In genomic region chr2:126403039-126403666, GRCh38 we compare ENCODE assay signal across 24 cellular contexts.
DNase-seq lines count a peak whose midpoint lies in the region; ATAC-seq, FAIRE-seq and TF ChIP-seq lines count a peak whose summit lies in the region.
"Had no signal": no experiment of that assay in that cellular context is flagged by ENCODE, and none has a peak within 500 bp of the region (broad histone marks: within the 10 kb centered on the region; RNA-seq: fewer than 3 reads in every experiment).

No MANE protein-coding gene starts in this region.

- TF ChIP-seq POLR2A in IMR-90 (IDR thresholded peaks at IDR 0.05; ENCODE audit: low read depth, low read length) = no peak
- TF ChIP-seq POLR2A in body of pancreas (IDR thresholded peaks at IDR 0.05) = no peak

- no peak overlapping the region for H4K8ac ChIP-seq in IMR-90 (ENCODE audit: low read depth in 2 of 2, low read length in 2 of 2)

- no peak overlapping the region for H4K91ac ChIP-seq in IMR-90 (ENCODE audit: insufficient read depth, low read depth, low read length)

- TF ChIP-seq CTCF in IMR-90 (conservative IDR thresholded peaks at IDR 0.05; ENCODE audit: low read depth, low read length) = no peak
- no peak for TF ChIP-seq CTCF in body of pancreas (IDR thresholded peaks at IDR 0.05)
- TF ChIP-seq CTCF in pancreas (IDR thresholded peaks at IDR 0.05) = no peak
- TF ChIP-seq CTCF in GM13977 (IDR thresholded peaks at IDR 0.05; ENCODE audit: extremely low read depth, insufficient read depth, missing control alignments) = no peak

- H2AK5ac ChIP-seq in IMR-90 (ENCODE audit: low read depth, low read length) = no peak overlapping the region

- in situ Hi-C loops in IMR-90 (cut with MboI; ENCODE audit: low sequenced_read_pairs) = no loop called here
- in situ Hi-C loops in GM13977 (cut with MboI; ENCODE audit: low pct_unique_long_range_greater_than_20kb, low sequenced_read_pairs, unreplicated experiment) = no loop called here

- H3K4me3 ChIP-seq in IMR-90 (ENCODE audit: insufficient read depth, low read depth, low read length) (no peak overlapping the region), body of pancreas (no peak overlapping the region), pancreas (no peak overlapping the region)
- H3K4me3 ChIP-seq: A549; BLaER1 treated with 17β-estradiol and CSF1 and Interleukin-3, amounts not matched to agents 10 nM and 100 nM had no signal

- no peak for DNase-seq in IMR-90
- no peak for DNase-seq in body of pancreas
- peak in 1 of 6 donors; percentile 30 for DNase-seq in pancreas
- no peak for DNase-seq in stimulated activated naive B cell treated with anti-CD40 and anti-IgM and Interleukin-4, amounts not matched to agents 10 μg/mL and 1 μg/mL and 100 μg/mL, for 72 hours
- no peak for DNase-seq in GM13977 (ENCODE audit: low spot score)
- no peak for DNase-seq in activated naive CD4-positive, alpha-beta T cell treated with anti-CD3 and anti-CD28 coated beads, Interleukin-2, amount 10 ng/mL, durations not matched to agents 7 days and 5 days
- DNase-seq: AML-193; Caco-2; Calu3; CD4-positive, alpha-beta T cell; CD8-positive, alpha-beta T cell; DMS79 treated with DMSO at 0.1 percent for 48 hours; GF-D8 had no signal

- H3K36me3 Mint-ChIP-seq in stimulated activated naive B cell treated with anti-CD40 and anti-IgM and Interleukin-4, amounts not matched to agents 10 μg/mL and 1 μg/mL and 100 μg/mL, for 72 hours = no peaks in the 10 kb centered on the region
- H3K36me3 Mint-ChIP-seq in activated naive CD4-positive, alpha-beta T cell treated with anti-CD3 and anti-CD28 coated beads, Interleukin-2, amount 10 ng/mL, durations not matched to agents 7 days and 5 days = no peaks in the 10 kb centered on the region
- H3K36me3 Mint-ChIP-seq: CD8-positive, alpha-beta T cell had no signal

- dilution Hi-C loops in IMR-90 (cut with HindIII; ENCODE audit: low sequenced_read_pairs, unreplicated experiment) = no loop called here

- no peak overlapping the region for H3K56ac ChIP-seq in IMR-90 (ENCODE audit: extremely low read depth, insufficient read depth, low read length)

- H3K27me3 ChIP-seq in IMR-90 (ENCODE audit: control insufficient read depth, insufficient read depth, low read length) (no peaks in the 10 kb centered on the region), body of pancreas (no peaks in the 10 kb centered on the region), pancreas (no peaks in the 10 kb centered on the region)
- H3K27me3 ChIP-seq: BLaER1 treated with 17β-estradiol and CSF1 and Interleukin-3, amounts not matched to agents 10 nM and 100 nM had no signal

- no peaks in the 10 kb centered on the region for H3K9me3 Mint-ChIP-seq in stimulated activated naive B cell treated with anti-CD40 and anti-IgM and Interleukin-4, amounts not matched to agents 10 μg/mL and 1 μg/mL and 100 μg/mL, for 72 hours
- H3K9me3 Mint-ChIP-seq in activated naive CD4-positive, alpha-beta T cell treated with anti-CD3 and anti-CD28 coated beads, Interleukin-2, amount 10 ng/mL, durations not matched to agents 7 days and 5 days = no peaks in the 10 kb centered on the region
- H3K9me3 Mint-ChIP-seq: CD4-positive, alpha-beta T cell; CD8-positive, alpha-beta T cell had no signal

- H3K27me3 Mint-ChIP-seq in stimulated activated naive B cell treated with anti-CD40 and anti-IgM and Interleukin-4, amounts not matched to agents 10 μg/mL and 1 μg/mL and 100 μg/mL, for 72 hours = peaks cover 9 to 16% of the 10 kb centered on the region in 2 donors
- H3K27me3 Mint-ChIP-seq in activated naive CD4-positive, alpha-beta T cell treated with anti-CD3 and anti-CD28 coated beads, Interleukin-2, amount 10 ng/mL, durations not matched to agents 7 days and 5 days = peaks cover 12% of the 10 kb centered on the region

- no peak overlapping the region for H3K4ac ChIP-seq in IMR-90 (ENCODE audit: low read depth, low read length)

- ATAC-seq in IMR-90 (ENCODE audit: low read depth) (no peak), body of pancreas (peak; percentile 48), pancreas (peak in 3 of 4 donors; percentile 38 to 77 (median 68)), HG02642 (IDR thresholded peaks at IDR 0.05; ENCODE audit: poor library complexity, unreplicated experiment) (no peak)
- ATAC-seq in stimulated activated naive B cell treated with anti-CD40 and anti-IgM and Interleukin-4, amounts not matched to agents 10 μg/mL and 1 μg/mL and 100 μg/mL, for 72 hours (replicated peaks) = no peak
- ATAC-seq: A549; CD8-positive, alpha-beta T cell had no signal

- no peak overlapping the region for H2BK120ac ChIP-seq in IMR-90 (ENCODE audit: low read depth, low read length)

- POLR2A ChIA-PET in IMR-90 (lab: Charles Lee; ENCODE audit: unreplicated experiment) = no interaction called here

- CTCF ChIA-PET in IMR-90 (lab: Yijun Ruan, JAX) = no interaction called here
- CTCF ChIA-PET in activated naive CD4-positive, alpha-beta T cell treated with anti-CD3 and anti-CD28 coated beads, Interleukin-2, amount 10 ng/mL, durations not matched to agents 7 days and 5 days (lab: Charles Lee) = no interaction called here

- FAIRE-seq in pancreas (lab: Jason Lieb, UNC) = no peak
- FAIRE-seq: A549, D721Med, G401.6, GM12891, GM18507, GM19239 had no signal

- H4K5ac ChIP-seq in IMR-90 (ENCODE audit: low read depth, low read length) = no peak overlapping the region

- no peaks in the 10 kb centered on the region for H3K9me1 ChIP-seq in IMR-90 (ENCODE audit: insufficient read depth, low read length)

- TF ChIP-seq RAD21 in IMR-90 (IDR thresholded peaks at IDR 0.05; ENCODE audit: low read length) = no peak

- H3K9ac ChIP-seq in IMR-90 (ENCODE audit: low read depth, low read length) = no peak overlapping the region
- H3K9ac ChIP-seq: BLaER1 treated with 17β-estradiol and CSF1 and Interleukin-3, amounts not matched to agents 10 nM and 100 nM had no signal

- no peak overlapping the region for H2BK20ac ChIP-seq in IMR-90 (ENCODE audit: low read depth, low read length)

- H3K18ac ChIP-seq in IMR-90 (ENCODE audit: low read depth, low read length) = no peak overlapping the region

- H2BK5ac ChIP-seq in IMR-90 (ENCODE audit: low read depth, low read length, poor library complexity, severe bottlenecking) = no peak overlapping the region

- intact Hi-C loops in IMR-90 (cut with micrococcal nuclease) = no loop called here
- intact Hi-C loops in body of pancreas (cut with DNase I) = no loop called here
- intact Hi-C loops in pancreas (cut with DNase I) = no loop called here

- no peak overlapping the region for H3K4me2 ChIP-seq in IMR-90 (ENCODE audit: low read depth, low read length)
- H3K4me2 ChIP-seq: A549; BLaER1 treated with 17β-estradiol and CSF1 and Interleukin-3, amounts not matched to agents 10 nM and 100 nM had no signal

- H3K27ac ChIP-seq in IMR-90 (ENCODE audit: insufficient read depth, low read length) (no peak overlapping the region), body of pancreas (peak overlapping the region in 3 of 4 donors; percentile 1 to 23 (median 16)), pancreas (peak overlapping the region in 2 of 4 donors; percentile 1 to 53)
- H3K27ac ChIP-seq: 22Rv1; A549; BLaER1 treated with 17β-estradiol and CSF1 and Interleukin-3, amounts not matched to agents 10 nM and 100 nM; C4-2B had no signal

- peak overlapping the region; percentile 26 for H2AK9ac ChIP-seq in IMR-90 (replicated peaks; ENCODE audit: low read depth, low read length, poor library complexity)

- H2AFZ ChIP-seq in IMR-90 (replicated peaks; ENCODE audit: low read length, poor library complexity) = no peak overlapping the region

- H3K27ac Mint-ChIP-seq in stimulated activated naive B cell treated with anti-CD40 and anti-IgM and Interleukin-4, amounts not matched to agents 10 μg/mL and 1 μg/mL and 100 μg/mL, for 72 hours = peak overlapping the region; percentile 38
- H3K27ac Mint-ChIP-seq in activated naive CD4-positive, alpha-beta T cell treated with anti-CD3 and anti-CD28 coated beads, Interleukin-2, amount 10 ng/mL, durations not matched to agents 7 days and 5 days = no peak overlapping the region
- H3K27ac Mint-ChIP-seq: B cell; CD4-positive, alpha-beta T cell; CD8-positive, alpha-beta T cell had no signal

- no peaks in the 10 kb centered on the region for H4K20me1 ChIP-seq in IMR-90 (ENCODE audit: insufficient read depth, low read length)
- H4K20me1 ChIP-seq: BLaER1 treated with 17β-estradiol and CSF1 and Interleukin-3, amounts not matched to agents 10 nM and 100 nM had no signal

- H3K23ac ChIP-seq in IMR-90 (ENCODE audit: low read depth, low read length) = no peak overlapping the region

- H3K79me1 ChIP-seq in IMR-90 (ENCODE audit: low read depth in 1 of 2, low read length in 2 of 2) = no peaks in the 10 kb centered on the region

- H3K14ac ChIP-seq in IMR-90 (replicated peaks; ENCODE audit: low read depth, low read length) = no peak overlapping the region

- H3K4me1 ChIP-seq in IMR-90 (ENCODE audit: control insufficient read depth, insufficient read depth, low read length) = no peaks in the 10 kb centered on the region
- no peaks in the 10 kb centered on the region for H3K4me1 ChIP-seq in body of pancreas
- H3K4me1 ChIP-seq in pancreas = no peaks in the 10 kb centered on the region
- H3K4me1 ChIP-seq: A549; BLaER1 treated with 17β-estradiol and CSF1 and Interleukin-3, amounts not matched to agents 10 nM and 100 nM; Caco-2 had no signal

- 71% methylated on average over 3 of the region's 5 CpGs; no CpG with 5 or more reads in 1 of the 2 experiments for WGBS in IMR-90 (ENCODE audit: extremely low coverage in 2 of 2, insufficient read length in 1 of 2), 2 experiments
- WGBS in body of pancreas, 2 donors = 56 to 79% methylated on average over 5 of the region's 5 CpGs
- WGBS in pancreas, 2 donors = 75 to 77% methylated on average over 5 of the region's 5 CpGs

- peaks cover 10% of the 10 kb centered on the region; the same call in 1 of the 2 replicates for H3K9me3 ChIP-seq in IMR-90 (ENCODE audit: control insufficient read depth, insufficient read depth, low read length)
- no peaks in the 10 kb centered on the region for H3K9me3 ChIP-seq in body of pancreas
- H3K9me3 ChIP-seq in pancreas = no peaks in the 10 kb centered on the region
- H3K9me3 ChIP-seq: A549; BLaER1 treated with 17β-estradiol and CSF1 and Interleukin-3, amounts not matched to agents 10 nM and 100 nM; Caco-2 had no signal

- BruUV-seq in IMR-90 (replicated peaks; lab: Mats Ljungman, UMichigan) = no TSS peak

- H3K36me3 ChIP-seq in IMR-90 (ENCODE audit: control insufficient read depth, insufficient read depth, low read length) (no peaks in the 10 kb centered on the region), body of pancreas (replicated peaks in 1 of 2; ENCODE audit: insufficient read depth in 1 of 2, low read depth in 2 of 2) (no peaks in the 10 kb centered on the region), pancreas (no peaks in the 10 kb centered on the region)
- H3K36me3 ChIP-seq: BLaER1 treated with 17β-estradiol and CSF1 and Interleukin-3, amounts not matched to agents 10 nM and 100 nM had no signal

- H2BK15ac ChIP-seq in IMR-90 (ENCODE audit: low read depth, low read length) = no peak overlapping the region

- no peak overlapping the region for H3K4me3 Mint-ChIP-seq in stimulated activated naive B cell treated with anti-CD40 and anti-IgM and Interleukin-4, amounts not matched to agents 10 μg/mL and 1 μg/mL and 100 μg/mL, for 72 hours
- no peak overlapping the region for H3K4me3 Mint-ChIP-seq in activated naive CD4-positive, alpha-beta T cell treated with anti-CD3 and anti-CD28 coated beads, Interleukin-2, amount 10 ng/mL, durations not matched to agents 7 days and 5 days
- H3K4me3 Mint-ChIP-seq: B cell; CD4-positive, alpha-beta T cell; CD8-positive, alpha-beta T cell had no signal

- peaks cover 0 to 2% of the 10 kb centered on the region in 2 donors for H3K4me1 Mint-ChIP-seq in stimulated activated naive B cell treated with anti-CD40 and anti-IgM and Interleukin-4, amounts not matched to agents 10 μg/mL and 1 μg/mL and 100 μg/mL, for 72 hours
- no peaks in the 10 kb centered on the region for H3K4me1 Mint-ChIP-seq in activated naive CD4-positive, alpha-beta T cell treated with anti-CD3 and anti-CD28 coated beads, Interleukin-2, amount 10 ng/mL, durations not matched to agents 7 days and 5 days
- H3K4me1 Mint-ChIP-seq: B cell had no signal

Comparison
In these comparisons a context has a peak if more than half of its experiments do, and no peak if none do; other contexts are left out.
1. ATAC-seq: peak in body of pancreas (single experiment) and pancreas (3 of 4); none in IMR-90 (single experiment), stimulated activated naive B cell treated with anti-CD40 and anti-IgM and Interleukin-4, amounts not matched to agents 10 μg/mL and 1 μg/mL and 100 μg/mL, for 72 hours (0 of 2) and HG02642 (single experiment).